In the genomic region with DNA sequence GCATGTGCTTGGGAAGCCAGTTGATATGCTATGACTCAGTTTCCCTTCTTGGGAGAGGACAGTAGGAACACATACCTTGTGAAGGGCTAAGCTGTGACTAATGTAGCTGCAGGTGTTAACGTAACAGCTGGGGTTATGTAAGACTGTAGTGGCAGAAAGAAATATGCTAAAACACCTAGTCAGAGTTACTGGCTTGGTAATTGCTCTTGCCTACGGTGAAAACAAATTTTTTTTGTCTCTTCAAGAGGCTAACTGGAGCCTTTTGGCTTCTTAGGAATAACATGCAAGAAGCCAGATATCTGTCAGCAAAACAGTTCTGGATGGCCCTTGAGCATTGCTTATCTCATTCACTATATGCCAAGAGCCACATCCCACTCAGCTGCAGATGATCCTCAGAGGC, we compare ENCODE assay signal across 9 cellular contexts. TPM values are rescaled to one million over a fixed set of nuclear protein-coding genes. Genes with fewer than 3 reads are reported as not detected.
DNase-seq lines count a peak whose midpoint lies in the region; ATAC-seq, FAIRE-seq and TF ChIP-seq lines count a peak whose summit lies in the region.
"Had no signal": no experiment of that assay in that cellular context is flagged by ENCODE, and none has a peak within 500 bp of the region (broad histone marks: within the 10 kb centered on the region; RNA-seq: fewer than 3 reads in every experiment).

No MANE protein-coding gene starts in this region.

- H4K20me1 ChIP-seq in PC-3 (ENCODE audit: low read length) = 0 out of 2 replicates have a peak, but pooled peaks cover 4% of the 10 kb centered on the region
- H4K20me1 ChIP-seq in endothelial cell of umbilical vein (replicated peaks; ENCODE audit: control insufficient read depth, extremely low read depth, insufficient read depth, low read length) = no peaks in the 10 kb centered on the region

- H3K9me2 ChIP-seq in PC-3 (replicated peaks; ENCODE audit: low read length) = no peaks in the 10 kb centered on the region

- H3K9ac ChIP-seq in ES-I3 (ENCODE audit: low read depth, low read length) (peak overlapping the region; percentile 61; the same call in 1 of the 2 replicates), PC-3 (ENCODE audit: low read length) (peak overlapping the region; percentile 74; the same call in 1 of the 2 replicates), endothelial cell of umbilical vein (replicated peaks; ENCODE audit: extremely low read depth, insufficient read depth, low read length) (peak overlapping the region; percentile 75)

- H2AFZ ChIP-seq in PC-3 (ENCODE audit: low read length) (no peak overlapping the region), endothelial cell of umbilical vein (ENCODE audit: low read depth, low read length) (no peak overlapping the region)

- CTCF ChIA-PET in PC-3 (lab: Charles Lee) (no interaction called here), endothelial cell of umbilical vein (lab: Charles Lee) (interaction anchor here (3.7 to 13.5 kb wide), 3 partner anchors 18 to 80 kb away, joined by 25 to 754 read pairs (median 219); no protein-coding TSS in a partner anchor)

- H3K36me3 ChIP-seq in ES-I3 (ENCODE audit: insufficient read depth, low read length) = no peaks in the 10 kb centered on the region
- H3K36me3 ChIP-seq in PC-3 (ENCODE audit: low read depth, low read length) = no peaks in the 10 kb centered on the region
- H3K36me3 ChIP-seq in endothelial cell of umbilical vein (ENCODE audit: control insufficient read depth in 2 of 2, extremely low read depth in 1 of 2, insufficient read depth in 2 of 2, low read length in 2 of 2) = no peaks in the 10 kb centered on the region

- POLR2A ChIA-PET in PC-3 (lab: Charles Lee; ENCODE audit: unreplicated experiment) = no interaction called here
- POLR2A ChIA-PET in endothelial cell of umbilical vein (lab: Charles Lee) = no interaction called here

- H3K4me2 ChIP-seq in PC-3 (ENCODE audit: low read length) = peak overlapping the region; percentile 92
- peak overlapping the region; percentile 99 for H3K4me2 ChIP-seq in endothelial cell of umbilical vein (ENCODE audit: insufficient read depth, low read length)

- H3K4me3 ChIP-seq in PC-3 (ENCODE audit: low read length) (peak overlapping the region; percentile 81), endothelial cell of umbilical vein (replicated peaks in 1 of 3; ENCODE audit: insufficient read depth in 1 of 3, low read depth in 1 of 3, low read length in 3 of 3) (peak overlapping the region; percentile 35 to 69 (median 56))

- H3K9me3 ChIP-seq in ES-I3 (ENCODE audit: control insufficient read depth, insufficient read depth, low read length) (no peaks in the 10 kb centered on the region), PC-3 (ENCODE audit: low read length) (no peaks in the 10 kb centered on the region), endothelial cell of umbilical vein (replicated peaks; ENCODE audit: control insufficient read depth, insufficient read depth, low read length) (no peaks in the 10 kb centered on the region)

- H3K9me1 ChIP-seq in endothelial cell of umbilical vein (replicated peaks; ENCODE audit: control insufficient read depth, extremely low read depth, insufficient read depth, low read length) = no peaks in the 10 kb centered on the region

- H3K27me3 ChIP-seq in PC-3 (ENCODE audit: low read length) (no peaks in the 10 kb centered on the region), endothelial cell of umbilical vein (ENCODE audit: control insufficient read depth in 2 of 2, insufficient read depth in 2 of 2, low read length in 2 of 2) (no peaks in the 10 kb centered on the region)

- H3K79me2 ChIP-seq in PC-3 (ENCODE audit: low read length) = peaks cover 57% of the 10 kb centered on the region
- peaks cover 50% of the 10 kb centered on the region for H3K79me2 ChIP-seq in endothelial cell of umbilical vein (ENCODE audit: control insufficient read depth, insufficient read depth, low read length)

- dilution Hi-C loops in endothelial cell of umbilical vein (cut with MboI; ENCODE audit: extremely low pct_ligation_motif_present, low sequenced_read_pairs) = no loop called here

- TF ChIP-seq CTCF in PC-3 (conservative IDR thresholded peaks at IDR 0.05; ENCODE audit: low read depth, low read length) = no peak
- no peak for TF ChIP-seq CTCF in endothelial cell of umbilical vein (IDR thresholded peaks at IDR 0.05; ENCODE audit: extremely low read depth in 1 of 2, insufficient read depth in 1 of 2, low read depth in 1 of 2, low read length in 2 of 2)

- 0 out of 2 replicates have a peak overlapping the region, but pooled peaks have one; percentile 0 for H3K27ac ChIP-seq in PC-3 (ENCODE audit: low read length)
- H3K27ac ChIP-seq in endothelial cell of umbilical vein (ENCODE audit: insufficient read depth, low read depth, low read length) = peak overlapping the region; percentile 48

- intact Hi-C loops in PC-3 (cut with micrococcal nuclease) = loop anchor here (2.0 kb wide), 2 partner anchors 15 to 27 kb away; no protein-coding TSS in a partner anchor
- intact Hi-C loops in endothelial cell of umbilical vein (cut with micrococcal nuclease) = loop anchor here (2.0 kb wide), 1 partner anchor 119 kb away; a partner anchor contains a TSS

- no peak for ATAC-seq in PC-3
- no peak for ATAC-seq in HG02610 (IDR thresholded peaks at IDR 0.05; ENCODE audit: unreplicated experiment)
- ATAC-seq: activated CD4-positive, CD25-positive, alpha-beta regulatory T cell treated with anti-CD3 and anti-CD28 coated beads, Interleukin-2, amount 50 U/mL, for 24 hours had no signal

- H3K4me1 ChIP-seq in ES-I3 (ENCODE audit: insufficient read depth, low read length) (peaks cover 37% of the 10 kb centered on the region), PC-3 (ENCODE audit: insufficient read depth, low read length) (peaks cover 63% of the 10 kb centered on the region), endothelial cell of umbilical vein (ENCODE audit: control insufficient read depth, extremely low read depth, insufficient read depth, low read length) (peaks cover 68% of the 10 kb centered on the region)

- no peak for FAIRE-seq in endothelial cell of umbilical vein (lab: Jason Lieb, UNC)

- no peaks in the 10 kb centered on the region for H3F3A ChIP-seq in PC-3 (ENCODE audit: low read length, unreplicated experiment)

- DNase-seq in PC-3 = no peak
- no peak for DNase-seq in endothelial cell of umbilical vein (ENCODE audit: low read depth, low spot score)
- DNase-seq in pons (ENCODE audit: low spot score) = peak; percentile 30
- no peak for DNase-seq in SK-N-DZ (ENCODE audit: low spot score)
- DNase-seq in NCI-H2107 (lab: John Stamatoyannopoulos, UW) = no peak
- no peak for DNase-seq in central memory CD4-positive, alpha-beta T cell

- no peak for TF ChIP-seq POLR2A in endothelial cell of umbilical vein (IDR thresholded peaks at IDR 0.05; ENCODE audit: low read depth, low read length)

- BruUV-seq in PC-3 (replicated peaks; lab: Mats Ljungman, UMichigan) (no TSS peak), endothelial cell of umbilical vein (replicated peaks; lab: Mats Ljungman, UMichigan) (no TSS peak)

TF ChIP-seq in endothelial cell of umbilical vein, 7 proteins besides CTCF, POLR2A, EP300 and RAD21:
- TF ChIP-seq EZH2 (IDR thresholded peaks at IDR 0.05; ENCODE audit: borderline replicate concordance, low read depth, low read length, severe bottlenecking) = no peak
- no peak for TF ChIP-seq POLR2AphosphoS5 (IDR thresholded peaks at IDR 0.05; ENCODE audit: insufficient read depth, low read depth, low read length)
- TF ChIP-seq MYC (IDR thresholded peaks at IDR 0.05; ENCODE audit: low read depth, low read length) = no peak
- TF ChIP-seq, protein P1, sequence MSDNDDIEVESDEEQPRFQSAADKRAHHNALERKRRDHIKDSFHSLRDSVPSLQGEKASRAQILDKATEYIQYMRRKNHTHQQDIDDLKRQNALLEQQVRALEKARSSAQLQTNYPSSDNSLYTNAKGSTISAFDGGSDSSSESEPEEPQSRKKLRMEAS (IDR thresholded peaks at IDR 0.05; ENCODE audit: insufficient read depth, insufficient read length) = no peak
- TF ChIP-seq JUN (IDR thresholded peaks at IDR 0.05; ENCODE audit: borderline replicate concordance, insufficient read depth, insufficient read length, low read depth) = no peak
- TF ChIP-seq GATA2 (IDR thresholded peaks at IDR 0.05; ENCODE audit: insufficient read depth, insufficient read length, low read depth, low read length) = no peak
- no peak for TF ChIP-seq FOS (IDR thresholded peaks at IDR 0.05; ENCODE audit: borderline replicate concordance, insufficient read depth, low read length)

RNA-seq across cellular contexts. Expression of a gene that starts 1.4 kb away (rescaled TPM):
- total RNA-seq in PC-3 (2014; rRNA removed) = 23.8 and 29.1 TPM in 2 replicates
- 49.1 and 55.8 TPM in 2 replicates for total RNA-seq in endothelial cell of umbilical vein
- 12.3 and 12.7 TPM in 2 replicates for polyA plus RNA-seq in endothelial cell of umbilical vein
- polyA plus RNA-seq in endothelial cell of umbilical vein (2011; cell fraction: cytosol; rRNA removed) = 8.6 and 9.3 TPM in 2 replicates
- polyA plus RNA-seq in endothelial cell of umbilical vein (2011; cell fraction: nucleus; rRNA removed) = 70.8 and 89.9 TPM in 2 replicates
- 15.7 and 23.1 TPM in 2 replicates for polyA plus RNA-seq in endothelial cell of umbilical vein (2012)
- 41.6 and 59.5 TPM in 2 replicates for polyA minus RNA-seq in endothelial cell of umbilical vein
- 3.5 TPM for polyA minus RNA-seq in endothelial cell of umbilical vein (2011; cell fraction: cytosol; rRNA and poly(A)+ RNA removed)
- polyA minus RNA-seq in endothelial cell of umbilical vein (2011; cell fraction: nucleus; rRNA and poly(A)+ RNA removed) = 69.2 and 84.3 TPM in 2 replicates
- 6.4 and 8.6 TPM in 2 replicates for polyA plus RNA-seq in SK-N-DZ (2014; cell fraction: cytosol; rRNA removed)
- 20.7 and 31.7 TPM in 2 replicates for polyA plus RNA-seq in SK-N-DZ (2014; cell fraction: nucleus; rRNA removed)

RNA-seq across cellular contexts. Expression of a gene that starts 52.2 kb away (rescaled TPM):
- total RNA-seq in PC-3 (2014; rRNA removed) (8.1 and 13.7 TPM in 2 replicates), endothelial cell of umbilical vein (11.4 and 15.0 TPM in 2 replicates)
- 7.3 and 7.8 TPM in 2 replicates for polyA plus RNA-seq in endothelial cell of umbilical vein
- 4.2 and 5.8 TPM in 2 replicates for polyA plus RNA-seq in endothelial cell of umbilical vein (2011; cell fraction: cytosol; rRNA removed)
- 6.5 and 9.4 TPM in 2 replicates for polyA plus RNA-seq in endothelial cell of umbilical vein (2011; cell fraction: nucleus; rRNA removed)
- 2.4 and 3.3 TPM in 2 replicates for polyA plus RNA-seq in endothelial cell of umbilical vein (2012)
- 1.8 and 3.4 TPM in 2 replicates for polyA minus RNA-seq in endothelial cell of umbilical vein
- 2.8 TPM for polyA minus RNA-seq in endothelial cell of umbilical vein (2011; cell fraction: cytosol; rRNA and poly(A)+ RNA removed)
- 1.5 TPM in 1 of 2 replicates, not detected in the other for polyA minus RNA-seq in endothelial cell of umbilical vein (2011; cell fraction: nucleus; rRNA and poly(A)+ RNA removed)
- 9.5 and 10.0 TPM in 2 replicates for polyA plus RNA-seq in SK-N-DZ (2014; cell fraction: cytosol; rRNA removed)
- polyA plus RNA-seq in SK-N-DZ (2014; cell fraction: nucleus; rRNA removed) = 25.2 and 26.4 TPM in 2 replicates
